12 cellular contexts compared by ENCODE assay signal in the genomic region with DNA sequence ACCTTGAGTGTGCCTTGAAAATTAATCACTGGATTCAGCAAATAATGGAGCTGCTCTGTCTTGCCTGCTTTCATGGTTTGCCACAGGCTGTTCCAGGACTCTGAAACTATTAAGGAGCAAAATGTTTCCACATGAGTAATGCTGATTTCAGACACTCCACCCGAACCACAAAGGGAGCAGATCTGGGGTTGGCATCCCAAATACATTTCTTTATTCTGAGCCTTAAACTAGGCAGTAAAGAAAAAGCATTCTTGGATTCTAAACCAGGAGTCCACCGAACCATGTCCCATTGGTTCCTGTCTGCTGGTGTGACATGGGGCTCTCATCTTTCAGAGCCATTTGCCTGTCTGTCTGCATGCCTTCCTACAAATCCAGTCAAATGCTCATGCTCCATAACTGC. TPM values are rescaled to one million over a fixed set of nuclear protein-coding genes. Genes with fewer than 3 reads are reported as not detected.
DNase-seq lines count a peak whose midpoint lies in the region; ATAC-seq and TF ChIP-seq lines count a peak whose summit lies in the region.
"Had no signal": no experiment of that assay in that cellular context is flagged by ENCODE, and none has a peak within 500 bp of the region (broad histone marks: within the 10 kb centered on the region; RNA-seq: fewer than 3 reads in every experiment).

No MANE protein-coding gene starts in this region.

- no peaks in the 10 kb centered on the region for H3K9me3 ChIP-seq in adipocyte (ENCODE audit: control insufficient read depth, low read length)
- H3K9me3 ChIP-seq: esophagus muscularis mucosa had no signal

- H3K4me3 ChIP-seq in adipocyte (ENCODE audit: low read length) (no peak overlapping the region), skin epidermis (no peak overlapping the region)
- H3K4me3 ChIP-seq: esophagus muscularis mucosa had no signal

- ATAC-seq in foreskin keratinocyte (peak; percentile 97), HG02870 (IDR thresholded peaks at IDR 0.05; ENCODE audit: unreplicated experiment) (no peak), HG02763 (IDR thresholded peaks at IDR 0.05; ENCODE audit: unreplicated experiment) (no peak)

- H3K27ac ChIP-seq in foreskin keratinocyte: peak overlapping the region; percentile 81
- H3K27ac ChIP-seq in skin epidermis: peak overlapping the region in 20 of 21 experiments; percentile 8 to 85 (median 65)
- H3K27ac ChIP-seq: esophagus muscularis mucosa had no signal

- DNase-seq in GM04503 (ENCODE audit: low read depth) (peak; percentile 86), adipocyte (ENCODE audit: low read depth) (peak; percentile 91), foreskin keratinocyte (peak; percentile 92 to 94), SIG-M5 (lab: John Stamatoyannopoulos, UW) (no peak)
- DNase-seq in activated naive CD4-positive, alpha-beta T cell treated with anti-CD3 and anti-CD28 coated beads for 36 hours: no peak
- DNase-seq: activated CD4-positive, alpha-beta memory T cell treated with anti-CD3 and anti-CD28 coated beads for 36 hours; activated naive CD8-positive, alpha-beta T cell treated with anti-CD3 and anti-CD28 coated beads for 36 hours had no signal

- CTCF ChIA-PET in activated naive CD4-positive, alpha-beta T cell treated with anti-CD3 and anti-CD28 coated beads for 36 hours (lab: Charles Lee): no interaction called here

- H3K9me3 Mint-ChIP-seq in activated naive CD4-positive, alpha-beta T cell treated with anti-CD3 and anti-CD28 coated beads for 36 hours: no peaks in the 10 kb centered on the region
- H3K9me3 Mint-ChIP-seq: activated CD4-positive, alpha-beta memory T cell treated with anti-CD3 and anti-CD28 coated beads for 36 hours; activated naive CD8-positive, alpha-beta T cell treated with anti-CD3 and anti-CD28 coated beads for 36 hours; memory B cell had no signal

- no peak for TF ChIP-seq CTCF in foreskin keratinocyte (conservative IDR thresholded peaks at IDR 0.05)

- peaks cover 18% of the 10 kb centered on the region for H3K36me3 Mint-ChIP-seq in activated naive CD4-positive, alpha-beta T cell treated with anti-CD3 and anti-CD28 coated beads for 36 hours (ENCODE audit: low read depth)

- H3K4me1 ChIP-seq in adipocyte (ENCODE audit: control insufficient read depth, insufficient read depth, low read length) (peaks cover 28% of the 10 kb centered on the region), foreskin keratinocyte (peaks cover 20% of the 10 kb centered on the region)

- H3K4me3 Mint-ChIP-seq in activated naive CD4-positive, alpha-beta T cell treated with anti-CD3 and anti-CD28 coated beads for 36 hours: no peak overlapping the region
- H3K4me3 Mint-ChIP-seq: activated CD4-positive, alpha-beta memory T cell treated with anti-CD3 and anti-CD28 coated beads for 36 hours; activated naive CD8-positive, alpha-beta T cell treated with anti-CD3 and anti-CD28 coated beads for 36 hours; memory B cell had no signal

- H3K27ac Mint-ChIP-seq in activated naive CD4-positive, alpha-beta T cell treated with anti-CD3 and anti-CD28 coated beads for 36 hours: no peak overlapping the region
- H3K27ac Mint-ChIP-seq: activated CD4-positive, alpha-beta memory T cell treated with anti-CD3 and anti-CD28 coated beads for 36 hours; activated naive CD8-positive, alpha-beta T cell treated with anti-CD3 and anti-CD28 coated beads for 36 hours; memory B cell had no signal

- H3K27me3 Mint-ChIP-seq in activated naive CD4-positive, alpha-beta T cell treated with anti-CD3 and anti-CD28 coated beads for 36 hours (ENCODE audit: low read depth): no peaks in the 10 kb centered on the region
- H3K27me3 Mint-ChIP-seq: activated CD4-positive, alpha-beta memory T cell treated with anti-CD3 and anti-CD28 coated beads for 36 hours; activated naive CD8-positive, alpha-beta T cell treated with anti-CD3 and anti-CD28 coated beads for 36 hours; memory B cell had no signal

- H3K27me3 ChIP-seq in adipocyte (replicated peaks; ENCODE audit: control insufficient read depth, insufficient read depth, low read length) (no peaks in the 10 kb centered on the region), foreskin keratinocyte (no peaks in the 10 kb centered on the region)
- H3K27me3 ChIP-seq: esophagus muscularis mucosa had no signal

- H3K36me3 ChIP-seq in adipocyte (ENCODE audit: control insufficient read depth, insufficient read depth, low read length, severe bottlenecking): no peaks in the 10 kb centered on the region

- H3K9ac ChIP-seq in adipocyte (ENCODE audit: low read length): peak overlapping the region; percentile 70

- intact Hi-C loops in activated naive CD4-positive, alpha-beta T cell treated with anti-CD3 and anti-CD28 coated beads for 36 hours (cut with micrococcal nuclease): no loop called here

- H3K4me1 Mint-ChIP-seq in activated naive CD4-positive, alpha-beta T cell treated with anti-CD3 and anti-CD28 coated beads for 36 hours (ENCODE audit: low read depth): no peaks in the 10 kb centered on the region
- H3K4me1 Mint-ChIP-seq: activated naive CD8-positive, alpha-beta T cell treated with anti-CD3 and anti-CD28 coated beads for 36 hours had no signal

RNA-seq across cellular contexts. Expression of a gene that starts 10.1 kb away (rescaled TPM):
- 0.32 and 0.41 TPM in 2 replicates for total RNA-seq in foreskin keratinocyte
- polyA plus RNA-seq in foreskin keratinocyte: 0.16 and 0.30 TPM in 2 replicates
- total RNA-seq in activated naive CD4-positive, alpha-beta T cell treated with anti-CD3 and anti-CD28 coated beads for 36 hours: 1 to 10 TPM; 1.1 to 1.7 TPM

RNA-seq across cellular contexts. Expression of a gene that starts 45.3 kb away (rescaled TPM):
- 11.8 and 15.2 TPM in 2 replicates for total RNA-seq in foreskin keratinocyte
- polyA plus RNA-seq in foreskin keratinocyte: 9.0 and 9.2 TPM in 2 replicates
- total RNA-seq in activated naive CD4-positive, alpha-beta T cell treated with anti-CD3 and anti-CD28 coated beads for 36 hours: 10 to 100 TPM in 1 of 2 experiments, 1 to 10 TPM in 1; 8.6 to 10.1 TPM

Comparison
In these comparisons a context has a peak if more than half of its experiments do, and no peak if none do; other contexts are left out.
1. DNase-seq: peak in GM04503 (single experiment), adipocyte (single experiment) and foreskin keratinocyte (2 of 2); none in SIG-M5 (single experiment) and activated naive CD4-positive, alpha-beta T cell treated with anti-CD3 and anti-CD28 coated beads for 36 hours (single experiment).